ENCODE assay signal across 1 cellular context in the genomic region with DNA sequence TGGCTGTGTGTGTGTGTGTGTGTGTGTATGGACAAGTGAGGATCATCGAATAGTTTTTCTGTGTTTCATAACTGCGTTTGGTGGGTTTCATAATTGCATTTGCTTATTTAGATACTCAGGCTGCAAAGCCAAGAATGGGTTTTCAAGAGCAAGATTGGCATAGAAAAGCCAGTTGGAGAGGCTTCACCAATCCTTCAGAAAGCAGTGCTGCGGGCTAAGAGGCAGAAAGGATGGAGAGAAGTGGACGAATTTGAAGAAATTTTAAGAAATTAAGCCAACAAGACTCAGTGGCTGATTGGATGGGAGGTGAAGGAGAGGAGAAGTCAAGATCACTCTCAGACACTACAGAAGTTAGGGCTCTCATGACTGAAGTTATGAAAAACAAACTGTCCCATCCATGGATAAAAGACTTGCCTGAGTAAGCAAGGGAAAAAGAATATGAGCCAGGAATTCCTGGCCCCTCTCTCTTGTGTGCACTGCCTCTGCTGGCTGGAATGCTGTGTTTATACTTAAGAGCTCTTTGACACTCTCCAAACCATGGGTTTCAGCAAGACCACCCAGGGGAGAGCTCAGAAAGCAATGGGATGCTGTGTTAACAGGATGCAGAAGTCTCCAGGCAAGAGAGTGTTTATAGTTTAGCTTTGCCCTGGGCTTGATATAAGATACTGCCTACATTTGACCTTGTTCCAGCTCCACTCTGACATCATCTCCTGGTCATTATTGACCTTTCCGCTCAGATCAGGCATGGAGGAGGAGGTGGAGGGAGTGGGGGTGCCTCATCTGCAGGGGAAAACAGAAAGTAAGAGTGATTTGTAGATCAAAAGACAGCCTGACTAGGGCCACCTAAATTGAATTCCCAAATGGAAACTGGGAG.
TF ChIP-seq lines count a peak whose summit lies in the region.

No MANE protein-coding gene starts in this region.

TF ChIP-seq in liver, 16 proteins besides CTCF, POLR2A, EP300 and RAD21 (continued from another document):
- TF ChIP-seq, protein P1, sequence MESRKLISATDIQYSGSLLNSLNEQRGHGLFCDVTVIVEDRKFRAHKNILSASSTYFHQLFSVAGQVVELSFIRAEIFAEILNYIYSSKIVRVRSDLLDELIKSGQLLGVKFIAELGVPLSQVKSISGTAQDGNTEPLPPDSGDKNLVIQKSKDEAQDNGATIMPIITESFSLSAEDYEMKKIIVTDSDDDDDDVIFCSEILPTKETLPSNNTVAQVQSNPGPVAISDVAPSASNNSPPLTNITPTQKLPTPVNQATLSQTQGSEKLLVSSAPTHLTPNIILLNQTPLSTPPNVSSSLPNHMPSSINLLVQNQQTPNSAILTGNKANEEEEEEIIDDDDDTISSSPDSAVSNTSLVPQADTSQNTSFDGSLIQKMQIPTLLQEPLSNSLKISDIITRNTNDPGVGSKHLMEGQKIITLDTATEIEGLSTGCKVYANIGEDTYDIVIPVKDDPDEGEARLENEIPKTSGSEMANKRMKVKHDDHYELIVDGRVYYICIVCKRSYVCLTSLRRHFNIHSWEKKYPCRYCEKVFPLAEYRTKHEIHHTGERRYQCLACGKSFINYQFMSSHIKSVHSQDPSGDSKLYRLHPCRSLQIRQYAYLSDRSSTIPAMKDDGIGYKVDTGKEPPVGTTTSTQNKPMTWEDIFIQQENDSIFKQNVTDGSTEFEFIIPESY (IDR thresholded peaks at IDR 0.05), result no peak
- TF ChIP-seq HNF4G (IDR thresholded peaks at IDR 0.05) (no peak), HNF4A (conservative IDR thresholded peaks at IDR 0.05) (peak; percentile 31 to 45), SP1 (IDR thresholded peaks at IDR 0.05) (peak; percentile 74), RXRA (IDR thresholded peaks at IDR 0.05) (peak; percentile 47 to 67), EGR1 (IDR thresholded peaks at IDR 0.05; ENCODE audit: low read depth in 2 of 2) (peak in 1 of 2 donors; percentile 19), NR2F2 (IDR thresholded peaks at IDR 0.05) (peak; percentile 71), TAF1 (conservative IDR thresholded peaks at IDR 0.05) (no peak), YY1 (IDR thresholded peaks at IDR 0.05) (no peak)
- TF ChIP-seq, protein P2, sequence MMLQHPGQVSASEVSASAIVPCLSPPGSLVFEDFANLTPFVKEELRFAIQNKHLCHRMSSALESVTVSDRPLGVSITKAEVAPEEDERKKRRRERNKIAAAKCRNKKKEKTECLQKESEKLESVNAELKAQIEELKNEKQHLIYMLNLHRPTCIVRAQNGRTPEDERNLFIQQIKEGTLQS (IDR thresholded peaks at IDR 0.05), result peak; percentile 70
